In the genomic region with DNA sequence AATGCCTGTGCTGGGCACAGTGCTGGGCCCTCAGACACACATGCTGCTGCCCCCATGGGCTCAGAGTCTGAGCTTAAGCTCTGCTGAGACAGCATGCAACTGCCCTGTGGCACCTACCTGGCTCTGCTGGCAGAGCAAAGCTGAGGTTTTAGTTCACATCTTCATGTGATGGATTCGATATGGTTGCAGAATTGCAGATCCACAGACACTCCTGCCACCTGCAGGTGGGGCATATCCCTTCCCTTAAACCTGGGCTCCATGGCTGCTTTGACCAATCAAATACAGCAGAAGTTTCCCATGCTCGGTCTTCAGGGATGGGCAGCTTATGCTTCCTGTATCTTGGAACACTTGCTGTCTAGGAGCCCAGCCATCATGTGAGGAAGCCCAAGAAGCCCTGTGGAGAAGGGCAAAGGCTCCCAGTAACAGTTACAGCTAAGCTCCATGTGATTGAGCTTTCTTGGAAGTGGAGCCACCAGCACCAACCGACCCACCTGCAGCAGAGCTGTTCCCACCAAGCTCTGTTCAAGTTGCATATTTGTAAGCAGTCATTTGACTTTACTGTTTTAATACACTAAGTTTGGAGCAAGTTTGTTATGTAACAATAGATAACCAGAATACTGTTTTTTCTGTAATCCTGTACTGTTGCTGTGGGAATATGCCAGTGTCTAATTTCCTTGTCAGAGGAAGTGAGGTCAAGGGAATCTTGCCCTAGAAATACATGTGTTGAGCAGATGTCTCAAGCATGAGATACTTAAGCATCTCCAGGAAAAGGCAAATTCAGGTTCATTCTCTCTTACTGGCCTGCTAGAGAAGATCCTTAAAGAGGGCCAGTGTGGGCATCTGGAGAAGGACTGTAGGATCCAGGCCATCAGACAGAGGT, we compare ENCODE assay signal across 12 cellular contexts.
DNase-seq lines count a peak whose midpoint lies in the region; ATAC-seq and TF ChIP-seq lines count a peak whose summit lies in the region.
"Had no signal": no experiment of that assay in that cellular context is flagged by ENCODE, and none has a peak within 500 bp of the region (broad histone marks: within the 10 kb centered on the region; RNA-seq: fewer than 3 reads in every experiment).

No MANE protein-coding gene starts in this region.

- H3K4me3 ChIP-seq in BE2C (ENCODE audit: low read depth, low read length) (no peak overlapping the region), GM12864 (ENCODE audit: low read depth, low read length) (no peak overlapping the region), OCI-LY7 (ENCODE audit: low read depth, low read length, poor library complexity, severe bottlenecking) (no peak overlapping the region), fibroblast of the aortic adventitia (ENCODE audit: low read depth, low read length) (no peak overlapping the region)
- H3K4me3 ChIP-seq: colonic mucosa had no signal

- H3K4me1 ChIP-seq in BE2C (no peaks in the 10 kb centered on the region), OCI-LY7 (ENCODE audit: insufficient read depth, low read length, poor library complexity, severe bottlenecking) (no peaks in the 10 kb centered on the region)
- H3K4me1 ChIP-seq: colonic mucosa had no signal

- H3K79me2 ChIP-seq in OCI-LY7 (ENCODE audit: insufficient read depth, low read depth, low read length): no peaks in the 10 kb centered on the region

- DNase-seq in BE2C (no peak), GM12864 (ENCODE audit: low read depth) (no peak), OCI-LY7 (ENCODE audit: low spot score) (no peak), fibroblast of the aortic adventitia (ENCODE audit: low read depth) (peak; percentile 34), NCI-H524 treated with DMSO at 0.1 percent for 48 hours (lab: John Stamatoyannopoulos, UW) (no peak)
- DNase-seq in activated naive CD8-positive, alpha-beta T cell treated with anti-CD3 and anti-CD28 coated beads, Interleukin-2, amount 50 U/mL, for 24 hours: no peak
- no peak for DNase-seq in activated CD4-positive, alpha-beta T cell treated with anti-CD3 and anti-CD28 coated beads, Interleukin-2, amount 10 ng/mL, durations not matched to agents 24 days and 14 days
- DNase-seq: colonic mucosa; stimulated activated CD4-positive, alpha-beta T cell treated with anti-CD3 and anti-CD28 coated beads, Interleukin-15, amount 100 ng/mL, for 24 hours; stimulated activated naive CD4-positive, alpha-beta T cell treated with Interleukin-2 at 50 U/mL for 16 hours had no signal

- no peak overlapping the region for H3K4me3 Mint-ChIP-seq in activated naive CD8-positive, alpha-beta T cell treated with anti-CD3 and anti-CD28 coated beads, Interleukin-2, amount 50 U/mL, for 24 hours
- no peak overlapping the region for H3K4me3 Mint-ChIP-seq in activated CD4-positive, alpha-beta T cell treated with anti-CD3 and anti-CD28 coated beads, Interleukin-2, amount 10 ng/mL, durations not matched to agents 24 days and 14 days
- H3K4me3 Mint-ChIP-seq: natural killer cell treated with Interleukin-12 subunit alpha and Interleukin-12 subunit beta and Interleukin-15 and Interleukin-18, amount 100 ng/mL, for 72 hours had no signal

- TF ChIP-seq CTCF in BE2C (IDR thresholded peaks at IDR 0.05; ENCODE audit: low read depth, low read length) (0 out of 2 replicates have a peak, but pooled peaks have one; percentile 14), GM12864 (IDR thresholded peaks at IDR 0.05; ENCODE audit: low read depth, low read length, missing control alignments) (peak; percentile 34), OCI-LY7 (conservative IDR thresholded peaks at IDR 0.05; ENCODE audit: low read length) (0 out of 2 replicates have a peak, but pooled peaks have one; percentile 22), fibroblast of the aortic adventitia (IDR thresholded peaks at IDR 0.05; ENCODE audit: insufficient read depth, low read length) (no peak)

- H3K36me3 ChIP-seq in BE2C (no peaks in the 10 kb centered on the region), OCI-LY7 (ENCODE audit: insufficient read depth, low read length) (no peaks in the 10 kb centered on the region)
- H3K36me3 ChIP-seq: colonic mucosa had no signal

- H3K36me3 Mint-ChIP-seq in activated naive CD8-positive, alpha-beta T cell treated with anti-CD3 and anti-CD28 coated beads, Interleukin-2, amount 50 U/mL, for 24 hours (ENCODE audit: low read depth): no peaks in the 10 kb centered on the region
- H3K36me3 Mint-ChIP-seq in activated CD4-positive, alpha-beta T cell treated with anti-CD3 and anti-CD28 coated beads, Interleukin-2, amount 10 ng/mL, durations not matched to agents 24 days and 14 days (ENCODE audit: low read depth): no peaks in the 10 kb centered on the region
- H3K36me3 Mint-ChIP-seq: natural killer cell treated with Interleukin-12 subunit alpha and Interleukin-12 subunit beta and Interleukin-15 and Interleukin-18, amount 100 ng/mL, for 72 hours had no signal

- BruUV-seq in OCI-LY7 (replicated peaks; lab: Mats Ljungman, UMichigan): no TSS peak

- H2AFZ ChIP-seq in OCI-LY7 (ENCODE audit: low read length): no peak overlapping the region

- H3K27ac Mint-ChIP-seq in activated naive CD8-positive, alpha-beta T cell treated with anti-CD3 and anti-CD28 coated beads, Interleukin-2, amount 50 U/mL, for 24 hours: no peak overlapping the region
- H3K27ac Mint-ChIP-seq in activated CD4-positive, alpha-beta T cell treated with anti-CD3 and anti-CD28 coated beads, Interleukin-2, amount 10 ng/mL, durations not matched to agents 24 days and 14 days: no peak overlapping the region
- H3K27ac Mint-ChIP-seq: natural killer cell treated with Interleukin-12 subunit alpha and Interleukin-12 subunit beta and Interleukin-15 and Interleukin-18, amount 100 ng/mL, for 72 hours had no signal

- CTCF ChIA-PET in OCI-LY7 (lab: Charles Lee; ENCODE audit: unreplicated experiment): no interaction called here

- ATAC-seq in activated naive CD8-positive, alpha-beta T cell treated with anti-CD3 and anti-CD28 coated beads, Interleukin-2, amount 50 U/mL, for 24 hours: no peak
- ATAC-seq in HG02759 (IDR thresholded peaks at IDR 0.05; ENCODE audit: unreplicated experiment): no peak
- ATAC-seq: natural killer cell treated with Interleukin-12 subunit alpha and Interleukin-12 subunit beta and Interleukin-15 and Interleukin-18, amount 100 ng/mL, for 72 hours had no signal

- POLR2A ChIA-PET in OCI-LY7 (lab: Charles Lee): no interaction called here

- H3K27ac ChIP-seq in OCI-LY7 (ENCODE audit: low read depth, low read length, poor library complexity, severe bottlenecking): no peak overlapping the region
- H3K27ac ChIP-seq: colonic mucosa had no signal

- intact Hi-C loops in OCI-LY7 (cut with micrococcal nuclease; ENCODE audit: unreplicated experiment): no loop called here
- intact Hi-C loops in activated CD4-positive, alpha-beta T cell treated with anti-CD3 and anti-CD28 coated beads, Interleukin-2, amount 10 ng/mL, durations not matched to agents 24 days and 14 days (cut with micrococcal nuclease): loop anchor here (1.0 kb wide), 1 partner anchor 280 kb away; no protein-coding TSS in a partner anchor

- no peaks in the 10 kb centered on the region for H3K27me3 ChIP-seq in BE2C
- H3K27me3 ChIP-seq: colonic mucosa had no signal

- H3K27me3 Mint-ChIP-seq in activated naive CD8-positive, alpha-beta T cell treated with anti-CD3 and anti-CD28 coated beads, Interleukin-2, amount 50 U/mL, for 24 hours: peaks cover 48% of the 10 kb centered on the region
- peaks cover 70% of the 10 kb centered on the region for H3K27me3 Mint-ChIP-seq in activated CD4-positive, alpha-beta T cell treated with anti-CD3 and anti-CD28 coated beads, Interleukin-2, amount 10 ng/mL, durations not matched to agents 24 days and 14 days

- no peaks in the 10 kb centered on the region for H3K9me3 ChIP-seq in BE2C
- H3K9me3 ChIP-seq in OCI-LY7 (ENCODE audit: low read length): no peaks in the 10 kb centered on the region
- H3K9me3 ChIP-seq: colonic mucosa had no signal

- no peaks in the 10 kb centered on the region for H3K9me3 Mint-ChIP-seq in activated naive CD8-positive, alpha-beta T cell treated with anti-CD3 and anti-CD28 coated beads, Interleukin-2, amount 50 U/mL, for 24 hours
- H3K9me3 Mint-ChIP-seq in activated CD4-positive, alpha-beta T cell treated with anti-CD3 and anti-CD28 coated beads, Interleukin-2, amount 10 ng/mL, durations not matched to agents 24 days and 14 days: no peaks in the 10 kb centered on the region
- H3K9me3 Mint-ChIP-seq: natural killer cell treated with Interleukin-12 subunit alpha and Interleukin-12 subunit beta and Interleukin-15 and Interleukin-18, amount 100 ng/mL, for 72 hours had no signal

- no peak overlapping the region for H3K4me2 ChIP-seq in OCI-LY7 (ENCODE audit: low read length)

- peaks cover 40% of the 10 kb centered on the region for H3K4me1 Mint-ChIP-seq in activated naive CD8-positive, alpha-beta T cell treated with anti-CD3 and anti-CD28 coated beads, Interleukin-2, amount 50 U/mL, for 24 hours
- H3K4me1 Mint-ChIP-seq in activated CD4-positive, alpha-beta T cell treated with anti-CD3 and anti-CD28 coated beads, Interleukin-2, amount 10 ng/mL, durations not matched to agents 24 days and 14 days: peaks cover 28% of the 10 kb centered on the region

- no peaks in the 10 kb centered on the region for H4K20me1 ChIP-seq in OCI-LY7 (ENCODE audit: insufficient read depth, low read length)

- no peaks in the 10 kb centered on the region for H3K9me2 ChIP-seq in OCI-LY7 (ENCODE audit: insufficient read depth, low read length)
